In genomic region chr1:79152-79551, GRCh38 we compare ENCODE assay signal across 5 cellular contexts. TPM values are rescaled to one million over a fixed set of nuclear protein-coding genes. Genes with fewer than 3 reads are reported as not detected.
"Had no signal": no experiment of that assay in that cellular context is flagged by ENCODE, and none has a peak within 500 bp of the region (broad histone marks: within the 10 kb centered on the region; RNA-seq: fewer than 3 reads in every experiment).

No MANE protein-coding gene starts in this region.

RNA-seq across cellular contexts. Expression of gene OR4F5, which starts 13.9 kb away (rescaled TPM):
- total RNA-seq: HepG2, HT-29, HT1080, IMR-90 had no signal
- polyA plus RNA-seq: HepG2, IgD-negative memory B cell, IMR-90 had no signal
